23 cellular contexts compared by ENCODE assay signal in the genomic region with DNA sequence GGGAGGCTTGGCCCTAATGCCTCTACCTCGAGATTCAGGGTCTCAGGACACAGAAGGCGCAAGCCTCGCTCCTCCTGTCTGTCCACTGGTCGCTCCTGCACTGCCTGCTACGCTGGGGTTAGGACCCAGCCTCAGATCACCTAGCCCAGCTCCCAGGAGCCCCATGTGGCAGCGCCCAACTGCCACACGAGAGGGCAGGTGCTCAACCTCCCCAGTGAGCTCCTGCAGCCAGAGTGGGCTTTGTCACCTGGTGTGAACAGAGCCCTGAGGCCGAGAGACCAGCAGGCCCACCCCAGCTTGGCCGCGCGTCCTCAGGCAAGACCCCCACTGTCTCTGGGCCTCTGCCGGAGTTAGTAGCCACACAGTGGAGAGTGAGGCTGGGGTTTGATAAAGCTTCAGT.
"Had no signal": no experiment of that assay in that cellular context is flagged by ENCODE, and none has a peak within 500 bp of the region (broad histone marks: within the 10 kb centered on the region; RNA-seq: fewer than 3 reads in every experiment).

No MANE protein-coding gene starts in this region.

- ATAC-seq: activated CD4-positive, CD25-positive, alpha-beta regulatory T cell treated with anti-CD3 and anti-CD28 coated beads, Interleukin-2, amount 50 U/mL, for 24 hours; activated CD8-positive, alpha-beta T cell treated with anti-CD3 and anti-CD28 coated beads for 36 hours; activated T-cell treated with anti-CD3 and anti-CD28 coated beads, Interleukin-2, amount 50 U/mL, for 72 hours; PC-3 had no signal

- H3K27me3 ChIP-seq: ascending aorta, body of pancreas had no signal

- H3K9me3 Mint-ChIP-seq: activated CD8-positive, alpha-beta T cell treated with anti-CD3 and anti-CD28 coated beads for 36 hours; activated naive CD4-positive, alpha-beta T cell treated with anti-CD3 and anti-CD28 coated beads, Interleukin-2, amount 50 U/mL, for 24 hours; activated T-cell treated with anti-CD3 and anti-CD28 coated beads, Interleukin-2, amount 50 U/mL, for 72 hours; central memory CD8-positive, alpha-beta T cell; T-helper 1 cell treated with Interleukin-12 subunit alpha and Interleukin-12 subunit beta and Interleukin-4 antibody, amounts not matched to agents 30 μg/mL and 1 μg/mL, for 36 hours had no signal

- H3K27ac Mint-ChIP-seq: activated CD8-positive, alpha-beta T cell treated with anti-CD3 and anti-CD28 coated beads for 36 hours; activated naive CD4-positive, alpha-beta T cell treated with anti-CD3 and anti-CD28 coated beads, Interleukin-2, amount 50 U/mL, for 24 hours; activated T-cell treated with anti-CD3 and anti-CD28 coated beads, Interleukin-2, amount 50 U/mL, for 72 hours; T-helper 1 cell treated with Interleukin-12 subunit alpha and Interleukin-12 subunit beta and Interleukin-4 antibody, amounts not matched to agents 30 μg/mL and 1 μg/mL, for 36 hours had no signal

- FAIRE-seq: RCC 7860 had no signal

- H3K9me3 ChIP-seq: ascending aorta, body of pancreas had no signal

- H3K27me3 Mint-ChIP-seq: activated CD8-positive, alpha-beta T cell treated with anti-CD3 and anti-CD28 coated beads for 36 hours; activated naive CD4-positive, alpha-beta T cell treated with anti-CD3 and anti-CD28 coated beads, Interleukin-2, amount 50 U/mL, for 24 hours; central memory CD8-positive, alpha-beta T cell had no signal

- DNase-seq: activated CD4-positive, alpha-beta T cell treated with anti-CD3 and anti-CD28 coated beads for 4 hours; activated CD8-positive, alpha-beta memory T cell treated with anti-CD3 and anti-CD28 coated beads, Interleukin-2, amount 50 U/mL, for 4 hours; activated CD8-positive, alpha-beta T cell treated with anti-CD3 and anti-CD28 coated beads for 36 hours; activated T-cell treated with anti-CD3 and anti-CD28 coated beads, Interleukin-2, amount 50 U/mL, for 72 hours; KG1; NCI-H1092; NCI-H1417 treated with DMSO at 0.1 percent for 48 hours; NCI-H1694 treated with DMSO at 0.1 percent for 48 hours; NCI-H2029 treated with DMSO at 0.1 percent for 48 hours; NCI-H345; NCI-H510A; NCI-H526 treated with DMSO at 0.1 percent for 48 hours; NCI-H82; NK-92 treated with Interleukin-12 subunit alpha and Interleukin-12 subunit beta, amount 100 ng/mL, for 24 hours; PC-3; SHP77 had no signal

- H3K36me3 ChIP-seq: ascending aorta had no signal

- H3K4me1 Mint-ChIP-seq: activated naive CD4-positive, alpha-beta T cell treated with anti-CD3 and anti-CD28 coated beads, Interleukin-2, amount 50 U/mL, for 24 hours; central memory CD8-positive, alpha-beta T cell had no signal

- H3K36me3 Mint-ChIP-seq: activated naive CD4-positive, alpha-beta T cell treated with anti-CD3 and anti-CD28 coated beads, Interleukin-2, amount 50 U/mL, for 24 hours had no signal

- H3K4me1 ChIP-seq: ascending aorta, body of pancreas had no signal

- H3K4me3 ChIP-seq: ascending aorta, body of pancreas had no signal

- H3K27ac ChIP-seq: ascending aorta, body of pancreas had no signal

- H3K4me3 Mint-ChIP-seq: activated CD8-positive, alpha-beta T cell treated with anti-CD3 and anti-CD28 coated beads for 36 hours; activated naive CD4-positive, alpha-beta T cell treated with anti-CD3 and anti-CD28 coated beads, Interleukin-2, amount 50 U/mL, for 24 hours; activated T-cell treated with anti-CD3 and anti-CD28 coated beads, Interleukin-2, amount 50 U/mL, for 72 hours; central memory CD8-positive, alpha-beta T cell; T-helper 1 cell treated with Interleukin-12 subunit alpha and Interleukin-12 subunit beta and Interleukin-4 antibody, amounts not matched to agents 30 μg/mL and 1 μg/mL, for 36 hours had no signal
